ENCODE assay signal across 18 cellular contexts in the genomic region with DNA sequence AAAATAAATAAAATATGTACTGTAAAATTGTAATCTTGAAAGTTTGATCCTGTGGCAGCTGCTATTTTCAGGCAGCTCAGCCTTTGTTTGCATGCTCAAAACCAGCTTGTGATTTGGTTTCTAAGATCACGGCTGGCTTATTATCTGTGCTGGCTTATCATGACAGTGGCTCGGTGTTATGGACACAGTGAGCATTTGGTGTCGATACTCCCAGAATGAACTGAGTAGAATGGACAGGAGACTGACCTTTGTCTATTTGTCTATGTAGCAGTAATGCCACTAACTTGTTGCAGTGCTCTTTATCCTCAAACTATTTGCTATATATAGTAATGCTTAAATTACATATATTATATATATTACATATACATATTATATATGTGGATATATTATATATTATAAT.
"Had no signal": no experiment of that assay in that cellular context is flagged by ENCODE, and none has a peak within 500 bp of the region (broad histone marks: within the 10 kb centered on the region; RNA-seq: fewer than 3 reads in every experiment).

No MANE protein-coding gene starts in this region.

- H3K9me3 ChIP-seq: gastroesophageal sphincter, heart right ventricle had no signal

- ATAC-seq: activated CD8-positive, alpha-beta T cell treated with anti-CD3 and anti-CD28 coated beads for 36 hours; esophagus mucosa; gastroesophageal sphincter; heart right ventricle had no signal

- H3K4me3 Mint-ChIP-seq: activated CD8-positive, alpha-beta T cell treated with anti-CD3 and anti-CD28 coated beads for 36 hours; activated naive CD4-positive, alpha-beta T cell treated with anti-CD3 and anti-CD28 coated beads for 36 hours; activated T-cell treated with anti-CD3 and anti-CD28 coated beads, Interleukin-2, amount 50 U/mL, for 24 hours; nephron progenitor cell; stimulated activated naive CD8-positive, alpha-beta T cell treated with anti-CD3 and anti-CD28 coated beads, Interleukin-15, Interleukin-2, amounts not matched to agents 100 ng/mL and 50 ng/mL, for 24 hours had no signal

- H3K27me3 Mint-ChIP-seq: type B pancreatic cell had no signal

- DNase-seq: activated CD4-positive, alpha-beta T cell treated with anti-CD3 and anti-CD28 coated beads for 48 hours; activated CD4-positive, CD25-positive, alpha-beta regulatory T cell; activated CD8-positive, alpha-beta T cell treated with anti-CD3 and anti-CD28 coated beads for 36 hours; activated naive CD4-positive, alpha-beta T cell treated with anti-CD3 and anti-CD28 coated beads for 36 hours; activated T-cell treated with anti-CD3 and anti-CD28 coated beads, Interleukin-2, amount 50 U/mL, for 24 hours; aorta; cortex of kidney; effector CD4-positive, alpha-beta T cell; heart right ventricle; mammary epithelial cell; nephron progenitor cell; posterior cingulate gyrus; retina; T1000 had no signal

- H3K27me3 ChIP-seq: gastroesophageal sphincter, heart right ventricle had no signal

- H3K36me3 ChIP-seq: gastroesophageal sphincter, heart right ventricle had no signal

- H3K27ac ChIP-seq: gastroesophageal sphincter, heart right ventricle had no signal

- H3K27ac Mint-ChIP-seq: activated CD8-positive, alpha-beta T cell treated with anti-CD3 and anti-CD28 coated beads for 36 hours; activated naive CD4-positive, alpha-beta T cell treated with anti-CD3 and anti-CD28 coated beads for 36 hours; activated T-cell treated with anti-CD3 and anti-CD28 coated beads, Interleukin-2, amount 50 U/mL, for 24 hours; stimulated activated naive CD8-positive, alpha-beta T cell treated with anti-CD3 and anti-CD28 coated beads, Interleukin-15, Interleukin-2, amounts not matched to agents 100 ng/mL and 50 ng/mL, for 24 hours had no signal

- H3K4me3 ChIP-seq: gastroesophageal sphincter, heart right ventricle had no signal

- H3K9me3 Mint-ChIP-seq: activated CD8-positive, alpha-beta T cell treated with anti-CD3 and anti-CD28 coated beads for 36 hours; activated naive CD4-positive, alpha-beta T cell treated with anti-CD3 and anti-CD28 coated beads for 36 hours; activated T-cell treated with anti-CD3 and anti-CD28 coated beads, Interleukin-2, amount 50 U/mL, for 24 hours; stimulated activated naive CD8-positive, alpha-beta T cell treated with anti-CD3 and anti-CD28 coated beads, Interleukin-15, Interleukin-2, amounts not matched to agents 100 ng/mL and 50 ng/mL, for 24 hours; type B pancreatic cell had no signal
